In the genomic region with DNA sequence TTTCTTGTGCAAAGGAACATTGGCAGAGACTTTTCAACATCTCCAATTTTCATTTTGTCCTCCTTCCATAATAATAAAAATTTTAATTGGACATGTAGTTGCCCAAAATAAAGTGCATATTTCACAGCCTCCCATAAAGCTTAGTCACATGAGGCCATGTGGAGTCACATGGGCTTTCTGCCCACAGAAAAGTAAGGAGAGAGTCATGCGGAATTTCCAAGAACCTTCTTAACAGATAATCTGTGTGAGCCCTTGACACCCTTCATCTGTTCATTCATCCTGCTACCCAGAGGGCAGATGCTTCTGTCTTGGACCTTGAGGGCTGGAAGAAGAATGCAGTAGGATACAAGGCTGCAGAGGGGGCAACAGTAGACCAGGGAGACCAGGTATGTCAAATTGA, we compare ENCODE assay signal across 1 cellular context.
TF ChIP-seq lines count a peak whose summit lies in the region.

No MANE protein-coding gene starts in this region.

TF ChIP-seq in K562, 482 proteins besides CTCF, POLR2A, EP300 and RAD21 (continued from another document and continues in another):
- TF ChIP-seq ZNF592 (IDR thresholded peaks at IDR 0.05) (0 out of 2 replicates have a peak, but pooled peaks have one; percentile 61), TFAP4 (CRISPR knock-in tag; IDR thresholded peaks at IDR 0.05; ENCODE audit: borderline replicate concordance) (no peak), CBX1 (IDR thresholded peaks at IDR 0.05; ENCODE audit: low read depth) (no peak), POLR2AphosphoS2 (IDR thresholded peaks at IDR 0.05; ENCODE audit: low read length) (no peak), RCOR1 (IDR thresholded peaks at IDR 0.05; ENCODE audit: borderline replicate concordance in 1 of 2, low read depth in 2 of 2, low read length in 2 of 2) (peak in 1 of 2 experiments; percentile 37; a peak in 1 of 4 replicates), CCNT2 (IDR thresholded peaks at IDR 0.05; ENCODE audit: borderline replicate concordance, extremely low read depth, insufficient read length, low read depth, low read length) (no peak), CHD4 (IDR thresholded peaks at IDR 0.05; ENCODE audit: insufficient read depth, insufficient replicate concordance, low read depth, low read length, poor library complexity, severe bottlenecking) (no peak), ZNF121 (CRISPR knock-in tag; conservative IDR thresholded peaks at IDR 0.05) (no peak), TARDBP (IDR thresholded peaks at IDR 0.05) (no peak), ZNF655 (CRISPR knock-in tag; IDR thresholded peaks at IDR 0.05) (no peak), ZBTB34 (CRISPR knock-in tag; IDR thresholded peaks at IDR 0.05) (no peak), VEZF1 (CRISPR knock-in tag; IDR thresholded peaks at IDR 0.05) (no peak), ZNF778 (CRISPR knock-in tag; IDR thresholded peaks at IDR 0.05) (no peak), TCF3 (CRISPR knock-in tag; IDR thresholded peaks at IDR 0.05) (peak; percentile 26; the same call in 1 of the 2 replicates), E2F3 (CRISPR knock-in tag; IDR thresholded peaks at IDR 0.05) (no peak), ETV5 (CRISPR knock-in tag; IDR thresholded peaks at IDR 0.05; ENCODE audit: low read depth) (no peak), ESRRA (IDR thresholded peaks at IDR 0.05; ENCODE audit: borderline replicate concordance, low read depth) (no peak), ZMIZ1 (IDR thresholded peaks at IDR 0.05; ENCODE audit: low read depth in 2 of 2, low read length in 2 of 2) (no peak), STAG1 (CRISPR knock-in tag; IDR thresholded peaks at IDR 0.05; ENCODE audit: borderline replicate concordance) (no peak), TEAD1 (CRISPR knock-in tag; IDR thresholded peaks at IDR 0.05) (no peak), SRSF1 (IDR thresholded peaks at IDR 0.05; ENCODE audit: low read depth, low read length) (no peak), RBM39 (optimal IDR thresholded peaks at IDR 0.05; ENCODE audit: low read depth, low read length) (no peak), KLF13 (tag; IDR thresholded peaks at IDR 0.05; ENCODE audit: borderline replicate concordance, low read depth) (no peak), HMBOX1 (IDR thresholded peaks at IDR 0.05) (no peak), MTA2 (IDR thresholded peaks at IDR 0.05; ENCODE audit: low read depth) (no peak), ZNF175 (CRISPR knock-in tag; IDR thresholded peaks at IDR 0.05; ENCODE audit: low read depth) (no peak), MXI1 (IDR thresholded peaks at IDR 0.05; ENCODE audit: low read depth, low read length) (no peak)
- TF ChIP-seq, protein P1, sequence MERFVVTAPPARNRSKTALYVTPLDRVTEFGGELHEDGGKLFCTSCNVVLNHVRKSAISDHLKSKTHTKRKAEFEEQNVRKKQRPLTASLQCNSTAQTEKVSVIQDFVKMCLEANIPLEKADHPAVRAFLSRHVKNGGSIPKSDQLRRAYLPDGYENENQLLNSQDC (CRISPR knock-in tag; IDR thresholded peaks at IDR 0.05): no peak
- TF ChIP-seq, protein P2, sequence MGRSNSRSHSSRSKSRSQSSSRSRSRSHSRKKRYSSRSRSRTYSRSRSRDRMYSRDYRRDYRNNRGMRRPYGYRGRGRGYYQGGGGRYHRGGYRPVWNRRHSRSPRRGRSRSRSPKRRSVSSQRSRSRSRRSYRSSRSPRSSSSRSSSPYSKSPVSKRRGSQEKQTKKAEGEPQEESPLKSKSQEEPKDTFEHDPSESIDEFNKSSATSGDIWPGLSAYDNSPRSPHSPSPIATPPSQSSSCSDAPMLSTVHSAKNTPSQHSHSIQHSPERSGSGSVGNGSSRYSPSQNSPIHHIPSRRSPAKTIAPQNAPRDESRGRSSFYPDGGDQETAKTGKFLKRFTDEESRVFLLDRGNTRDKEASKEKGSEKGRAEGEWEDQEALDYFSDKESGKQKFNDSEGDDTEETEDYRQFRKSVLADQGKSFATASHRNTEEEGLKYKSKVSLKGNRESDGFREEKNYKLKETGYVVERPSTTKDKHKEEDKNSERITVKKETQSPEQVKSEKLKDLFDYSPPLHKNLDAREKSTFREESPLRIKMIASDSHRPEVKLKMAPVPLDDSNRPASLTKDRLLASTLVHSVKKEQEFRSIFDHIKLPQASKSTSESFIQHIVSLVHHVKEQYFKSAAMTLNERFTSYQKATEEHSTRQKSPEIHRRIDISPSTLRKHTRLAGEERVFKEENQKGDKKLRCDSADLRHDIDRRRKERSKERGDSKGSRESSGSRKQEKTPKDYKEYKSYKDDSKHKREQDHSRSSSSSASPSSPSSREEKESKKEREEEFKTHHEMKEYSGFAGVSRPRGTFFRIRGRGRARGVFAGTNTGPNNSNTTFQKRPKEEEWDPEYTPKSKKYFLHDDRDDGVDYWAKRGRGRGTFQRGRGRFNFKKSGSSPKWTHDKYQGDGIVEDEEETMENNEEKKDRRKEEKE (IDR thresholded peaks at IDR 0.05; ENCODE audit: borderline replicate concordance in 1 of 2, control insufficient read depth in 1 of 2, low read depth in 2 of 2, low read length in 1 of 2): no peak
- TF ChIP-seq, protein P3, sequence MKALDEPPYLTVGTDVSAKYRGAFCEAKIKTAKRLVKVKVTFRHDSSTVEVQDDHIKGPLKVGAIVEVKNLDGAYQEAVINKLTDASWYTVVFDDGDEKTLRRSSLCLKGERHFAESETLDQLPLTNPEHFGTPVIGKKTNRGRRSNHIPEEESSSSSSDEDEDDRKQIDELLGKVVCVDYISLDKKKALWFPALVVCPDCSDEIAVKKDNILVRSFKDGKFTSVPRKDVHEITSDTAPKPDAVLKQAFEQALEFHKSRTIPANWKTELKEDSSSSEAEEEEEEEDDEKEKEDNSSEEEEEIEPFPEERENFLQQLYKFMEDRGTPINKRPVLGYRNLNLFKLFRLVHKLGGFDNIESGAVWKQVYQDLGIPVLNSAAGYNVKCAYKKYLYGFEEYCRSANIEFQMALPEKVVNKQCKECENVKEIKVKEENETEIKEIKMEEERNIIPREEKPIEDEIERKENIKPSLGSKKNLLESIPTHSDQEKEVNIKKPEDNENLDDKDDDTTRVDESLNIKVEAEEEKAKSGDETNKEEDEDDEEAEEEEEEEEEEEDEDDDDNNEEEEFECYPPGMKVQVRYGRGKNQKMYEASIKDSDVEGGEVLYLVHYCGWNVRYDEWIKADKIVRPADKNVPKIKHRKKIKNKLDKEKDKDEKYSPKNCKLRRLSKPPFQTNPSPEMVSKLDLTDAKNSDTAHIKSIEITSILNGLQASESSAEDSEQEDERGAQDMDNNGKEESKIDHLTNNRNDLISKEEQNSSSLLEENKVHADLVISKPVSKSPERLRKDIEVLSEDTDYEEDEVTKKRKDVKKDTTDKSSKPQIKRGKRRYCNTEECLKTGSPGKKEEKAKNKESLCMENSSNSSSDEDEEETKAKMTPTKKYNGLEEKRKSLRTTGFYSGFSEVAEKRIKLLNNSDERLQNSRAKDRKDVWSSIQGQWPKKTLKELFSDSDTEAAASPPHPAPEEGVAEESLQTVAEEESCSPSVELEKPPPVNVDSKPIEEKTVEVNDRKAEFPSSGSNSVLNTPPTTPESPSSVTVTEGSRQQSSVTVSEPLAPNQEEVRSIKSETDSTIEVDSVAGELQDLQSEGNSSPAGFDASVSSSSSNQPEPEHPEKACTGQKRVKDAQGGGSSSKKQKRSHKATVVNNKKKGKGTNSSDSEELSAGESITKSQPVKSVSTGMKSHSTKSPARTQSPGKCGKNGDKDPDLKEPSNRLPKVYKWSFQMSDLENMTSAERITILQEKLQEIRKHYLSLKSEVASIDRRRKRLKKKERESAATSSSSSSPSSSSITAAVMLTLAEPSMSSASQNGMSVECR (CRISPR knock-in tag; IDR thresholded peaks at IDR 0.05): no peak
